ENCODE assay signal across 1 cellular context in the genomic region with DNA sequence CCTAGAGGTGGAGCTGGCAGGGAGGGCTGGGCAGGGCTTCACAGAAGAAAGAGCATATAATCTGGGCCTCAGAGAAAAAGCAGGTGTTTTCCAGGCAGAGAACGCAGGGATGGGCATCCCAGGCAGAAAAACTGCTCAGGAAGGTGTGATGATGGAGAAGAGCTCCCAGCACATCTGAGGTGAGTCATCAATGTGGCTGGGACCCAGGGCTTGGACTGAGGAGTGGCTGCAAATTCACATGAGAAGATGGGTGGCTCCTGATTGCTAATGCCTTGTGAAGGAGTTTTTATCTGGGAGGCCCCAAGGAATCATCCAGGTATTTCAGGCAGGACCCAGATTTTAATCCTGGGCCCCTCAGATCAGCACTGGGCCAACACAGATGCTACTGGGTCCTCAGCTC.
TF ChIP-seq lines count a peak whose summit lies in the region.

No MANE protein-coding gene starts in this region.

TF ChIP-seq in GM12891, 5 proteins besides CTCF, POLR2A, EP300 and RAD21 (continued from another document):
- no peak for TF ChIP-seq POU2F2 (IDR thresholded peaks at IDR 0.05; ENCODE audit: low read depth, low read length)
- TF ChIP-seq SPI1 (IDR thresholded peaks at IDR 0.05; ENCODE audit: low read depth, low read length) = no peak
- TF ChIP-seq PAX5 (IDR thresholded peaks at IDR 0.05; ENCODE audit: insufficient read depth, low read length, severe bottlenecking) = no peak
